29 cellular contexts compared by ENCODE assay signal in the genomic region with DNA sequence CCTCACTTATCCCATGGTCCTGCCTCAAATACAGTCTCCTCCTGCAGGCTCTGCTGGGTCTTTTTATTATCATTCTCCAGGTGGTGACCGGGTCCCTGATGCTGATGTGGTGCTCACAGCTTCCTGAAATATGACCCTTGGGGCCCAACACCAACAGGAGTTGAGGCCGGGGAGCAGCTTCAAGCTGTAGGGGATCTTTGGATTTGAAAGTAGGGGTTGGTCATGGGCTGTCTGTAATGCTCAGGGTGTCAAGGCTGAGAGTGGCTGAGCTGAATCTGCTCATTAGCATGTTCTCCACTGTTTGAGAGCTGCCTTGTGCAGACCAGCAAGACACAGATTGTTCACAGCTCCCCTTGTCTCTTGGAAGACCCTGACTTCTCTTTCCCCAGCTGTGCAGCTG. TPM values are rescaled to one million over a fixed set of nuclear protein-coding genes. Genes with fewer than 3 reads are reported as not detected.
DNase-seq lines count a peak whose midpoint lies in the region; TF ChIP-seq lines count a peak whose summit lies in the region.
"Had no signal": no experiment of that assay in that cellular context is flagged by ENCODE, and none has a peak within 500 bp of the region (broad histone marks: within the 10 kb centered on the region; RNA-seq: fewer than 3 reads in every experiment).

No MANE protein-coding gene starts in this region.

- H3K79me1 ChIP-seq in mesendoderm (ENCODE audit: low read length): no peaks in the 10 kb centered on the region

- H3K4ac ChIP-seq in mesendoderm (ENCODE audit: low read depth, low read length): peak overlapping the region; percentile 18

- TF ChIP-seq CTCF in DOHH2 (IDR thresholded peaks at IDR 0.05; ENCODE audit: low read depth, low read length, poor library complexity, severe bottlenecking) (no peak), coronary artery (IDR thresholded peaks at IDR 0.05) (no peak)

- no peak overlapping the region for H2BK120ac ChIP-seq in mesendoderm (ENCODE audit: low read depth, low read length)

- H3K4me1 ChIP-seq in DOHH2 (ENCODE audit: control insufficient read depth, low read length) (peaks cover 37% of the 10 kb centered on the region), HUES48 (ENCODE audit: control insufficient read depth, insufficient read depth, low read length) (peaks cover 38% of the 10 kb centered on the region), mesendoderm (ENCODE audit: control insufficient read depth, low read depth, low read length) (peaks cover 8% of the 10 kb centered on the region)
- H3K4me1 ChIP-seq: HAP-1, SJSA1 had no signal

- no peak overlapping the region for H4K5ac ChIP-seq in mesendoderm (ENCODE audit: low read length)

- H3K27ac ChIP-seq in DOHH2 (ENCODE audit: low read depth, low read length): peak overlapping the region; percentile 81
- peak overlapping the region; percentile 85 for H3K27ac ChIP-seq in HUES48 (ENCODE audit: low read depth, low read length)
- H3K27ac ChIP-seq in coronary artery: no peak overlapping the region
- H3K27ac ChIP-seq in mesendoderm (ENCODE audit: low read depth, low read length): no peak overlapping the region
- H3K27ac ChIP-seq: heart right ventricle, SJSA1, skin epidermis, suprapubic skin, VCaP had no signal

- H2AK5ac ChIP-seq in mesendoderm (ENCODE audit: low read length): no peak overlapping the region

- CTCF ChIA-PET in activated CD4-positive, alpha-beta memory T cell treated with anti-CD3 and anti-CD28 coated beads, Interleukin-2, amount 10 ng/mL, durations not matched to agents 7 days and 5 days (lab: Charles Lee): interaction anchor here (0.6 to 1.6 kb wide), 7 partner anchors 10 to 856 kb away, joined by 3 to 7 read pairs (median 3); no protein-coding TSS in a partner anchor

- DNase-seq in coronary artery (ENCODE audit: low spot score) (peak; percentile 31), mesendoderm (no peak)
- no peak for DNase-seq in stimulated activated CD4-positive, alpha-beta T cell treated with anti-CD3 and anti-CD28 coated beads, Interleukin-4, amount 100 ng/mL, for 24 hours
- DNase-seq in NK-92 treated with Interleukin-12 subunit alpha and Interleukin-12 subunit beta, amount 100 ng/mL, for 24 hours (lab: John Stamatoyannopoulos, UW): no peak
- no peak for DNase-seq in activated CD4-positive, alpha-beta memory T cell treated with anti-CD3 and anti-CD28 coated beads, Interleukin-2, amount 10 ng/mL, durations not matched to agents 7 days and 5 days
- DNase-seq: ACHN; activated CD4-positive, alpha-beta T cell treated with anti-CD3 and anti-CD28 coated beads for 4 hours; activated T-cell treated with anti-CD3 and anti-CD28 coated beads, Interleukin-2, amount 50 U/mL, for 48 hours; CD8-positive, alpha-beta memory T cell; DMS 273 treated with DMSO at 0.1 percent for 48 hours; foreskin melanocyte; heart right ventricle; immature natural killer cell; IMR-90; NCI-H1694; NCI-H2171; stimulated activated naive CD4-positive, alpha-beta T cell treated with Interleukin-2 at 50 U/mL for 16 hours; T-helper 9 cell had no signal

- H3K18ac ChIP-seq in mesendoderm (ENCODE audit: low read length): no peak overlapping the region

- H3K79me2 ChIP-seq in DOHH2 (ENCODE audit: control insufficient read depth, low read length): no peaks in the 10 kb centered on the region
- H3K79me2 ChIP-seq in mesendoderm (ENCODE audit: control insufficient read depth, insufficient read depth, low read length): no peaks in the 10 kb centered on the region

- H3K4me2 ChIP-seq in DOHH2 (ENCODE audit: low read length) (peak overlapping the region; percentile 80), mesendoderm (ENCODE audit: low read length) (no peak overlapping the region)

- H3K4me3 ChIP-seq in DOHH2 (ENCODE audit: low read length) (peak overlapping the region; percentile 57), HUES48 (ENCODE audit: low read depth, low read length) (peak overlapping the region; percentile 14; the same call in 1 of the 2 replicates), coronary artery (no peak overlapping the region), mesendoderm (ENCODE audit: low read length) (no peak overlapping the region)
- H3K4me3 ChIP-seq: HAP-1, heart right ventricle, SJSA1, skin epidermis, suprapubic skin had no signal

- H3K23ac ChIP-seq in mesendoderm (ENCODE audit: low read length): no peak overlapping the region

- peaks cover 18% of the 10 kb centered on the region for H3K27me3 Mint-ChIP-seq in activated CD4-positive, alpha-beta memory T cell treated with anti-CD3 and anti-CD28 coated beads, Interleukin-2, amount 10 ng/mL, durations not matched to agents 7 days and 5 days
- H3K27me3 Mint-ChIP-seq: central memory CD8-positive, alpha-beta T cell had no signal

- H3K9me2 ChIP-seq in DOHH2 (replicated peaks; ENCODE audit: control insufficient read depth, low read length): no peaks in the 10 kb centered on the region

- H3K36me3 ChIP-seq in DOHH2 (ENCODE audit: control insufficient read depth, low read length) (peaks cover 5% of the 10 kb centered on the region; the same call in 1 of the 2 replicates), HUES48 (ENCODE audit: control insufficient read depth, insufficient read depth, low read length) (no peaks in the 10 kb centered on the region), mesendoderm (ENCODE audit: control insufficient read depth, insufficient read depth, low read length) (no peaks in the 10 kb centered on the region)
- H3K36me3 ChIP-seq: HAP-1, heart right ventricle, SJSA1, suprapubic skin had no signal

- H3K9ac ChIP-seq in HUES48 (ENCODE audit: low read depth, low read length): peak overlapping the region; percentile 16
- no peak overlapping the region for H3K9ac ChIP-seq in mesendoderm (ENCODE audit: low read length)

- H4K20me1 ChIP-seq in DOHH2 (ENCODE audit: control insufficient read depth, insufficient read depth, low read depth, low read length): no peaks in the 10 kb centered on the region

- H3K4me3 Mint-ChIP-seq in activated CD4-positive, alpha-beta memory T cell treated with anti-CD3 and anti-CD28 coated beads, Interleukin-2, amount 10 ng/mL, durations not matched to agents 7 days and 5 days: no peak overlapping the region
- H3K4me3 Mint-ChIP-seq: central memory CD8-positive, alpha-beta T cell; immature natural killer cell; memory B cell had no signal

- no peaks in the 10 kb centered on the region for H3K9me3 ChIP-seq in DOHH2 (ENCODE audit: control insufficient read depth, insufficient read depth, low read length)
- no peaks in the 10 kb centered on the region for H3K9me3 ChIP-seq in HUES48 (ENCODE audit: control insufficient read depth, insufficient read depth, low read length)
- H3K9me3 ChIP-seq: HAP-1, heart right ventricle, SJSA1, suprapubic skin had no signal

- no peaks in the 10 kb centered on the region for H3K9me3 Mint-ChIP-seq in activated CD4-positive, alpha-beta memory T cell treated with anti-CD3 and anti-CD28 coated beads, Interleukin-2, amount 10 ng/mL, durations not matched to agents 7 days and 5 days
- H3K9me3 Mint-ChIP-seq: CD8-positive, alpha-beta memory T cell; central memory CD8-positive, alpha-beta T cell; immature natural killer cell; memory B cell; neural crest cell had no signal

- H3F3A ChIP-seq in DOHH2 (ENCODE audit: control insufficient read depth, insufficient read depth): no peaks in the 10 kb centered on the region

- POLR2A ChIA-PET in activated CD4-positive, alpha-beta memory T cell treated with anti-CD3 and anti-CD28 coated beads, Interleukin-2, amount 10 ng/mL, durations not matched to agents 7 days and 5 days (lab: Charles Lee): interaction anchor here (1.0 kb wide), 1 partner anchor 50 kb away, joined by 3 read pairs; no protein-coding TSS in a partner anchor

- no peak overlapping the region for H2BK5ac ChIP-seq in mesendoderm (ENCODE audit: low read length)

- peaks cover 27% of the 10 kb centered on the region for H3K4me1 Mint-ChIP-seq in activated CD4-positive, alpha-beta memory T cell treated with anti-CD3 and anti-CD28 coated beads, Interleukin-2, amount 10 ng/mL, durations not matched to agents 7 days and 5 days
- H3K4me1 Mint-ChIP-seq: memory B cell had no signal

- no peaks in the 10 kb centered on the region for H3K36me3 Mint-ChIP-seq in activated CD4-positive, alpha-beta memory T cell treated with anti-CD3 and anti-CD28 coated beads, Interleukin-2, amount 10 ng/mL, durations not matched to agents 7 days and 5 days (ENCODE audit: low read depth)
- H3K36me3 Mint-ChIP-seq: CD8-positive, alpha-beta memory T cell had no signal

- H3K27me3 ChIP-seq in DOHH2 (ENCODE audit: control insufficient read depth, low read length) (no peaks in the 10 kb centered on the region), HUES48 (ENCODE audit: control insufficient read depth, insufficient read depth, low read length) (no peaks in the 10 kb centered on the region), mesendoderm (ENCODE audit: insufficient read depth, low read length, poor library complexity) (no peaks in the 10 kb centered on the region)
- H3K27me3 ChIP-seq: heart right ventricle, SJSA1 had no signal

- H3K27ac Mint-ChIP-seq in activated CD4-positive, alpha-beta memory T cell treated with anti-CD3 and anti-CD28 coated beads, Interleukin-2, amount 10 ng/mL, durations not matched to agents 7 days and 5 days: no peak overlapping the region
- H3K27ac Mint-ChIP-seq: immature natural killer cell, memory B cell had no signal

- H3K56ac ChIP-seq in mesendoderm (ENCODE audit: low read length): peak overlapping the region; percentile 26

- H2BK15ac ChIP-seq in mesendoderm (replicated peaks; ENCODE audit: low read depth): no peak overlapping the region

- no CpG with 5 or more reads among the region's 2 CpGs for WGBS in mesendoderm (ENCODE audit: extremely low coverage, insufficient coverage, low lambda C conversion rate)

- no peak overlapping the region for H4K8ac ChIP-seq in mesendoderm (ENCODE audit: low read depth, low read length)

RNA-seq across cellular contexts. Expression of a gene that starts 35.5 kb away (rescaled TPM):
- polyA plus RNA-seq in mesendoderm (2013, experiment 1 of 2): 2.0 TPM
- polyA plus RNA-seq in mesendoderm (2013, experiment 2 of 2): 1.8 TPM
- 100 to 1,000 TPM; 318 to 346 TPM for total RNA-seq in activated CD4-positive, alpha-beta memory T cell treated with anti-CD3 and anti-CD28 coated beads, Interleukin-2, amount 10 ng/mL, durations not matched to agents 7 days and 5 days
- total RNA-seq: G401, IMR-90 had no signal
- polyA plus RNA-seq: IMR-90 had no signal

Comparison
In these comparisons a context has a peak if more than half of its experiments do, and no peak if none do; other contexts are left out.
1. H3K27ac ChIP-seq: peak in DOHH2 (single experiment) and HUES48 (single experiment); none in coronary artery (0 of 2) and mesendoderm (single experiment).
2. H3K4me3 ChIP-seq: peak in DOHH2 (single experiment) and HUES48 (single experiment); none in coronary artery (single experiment) and mesendoderm (single experiment).